Comparison of ENCODE assay signal across 2 cellular contexts in the genomic region with DNA sequence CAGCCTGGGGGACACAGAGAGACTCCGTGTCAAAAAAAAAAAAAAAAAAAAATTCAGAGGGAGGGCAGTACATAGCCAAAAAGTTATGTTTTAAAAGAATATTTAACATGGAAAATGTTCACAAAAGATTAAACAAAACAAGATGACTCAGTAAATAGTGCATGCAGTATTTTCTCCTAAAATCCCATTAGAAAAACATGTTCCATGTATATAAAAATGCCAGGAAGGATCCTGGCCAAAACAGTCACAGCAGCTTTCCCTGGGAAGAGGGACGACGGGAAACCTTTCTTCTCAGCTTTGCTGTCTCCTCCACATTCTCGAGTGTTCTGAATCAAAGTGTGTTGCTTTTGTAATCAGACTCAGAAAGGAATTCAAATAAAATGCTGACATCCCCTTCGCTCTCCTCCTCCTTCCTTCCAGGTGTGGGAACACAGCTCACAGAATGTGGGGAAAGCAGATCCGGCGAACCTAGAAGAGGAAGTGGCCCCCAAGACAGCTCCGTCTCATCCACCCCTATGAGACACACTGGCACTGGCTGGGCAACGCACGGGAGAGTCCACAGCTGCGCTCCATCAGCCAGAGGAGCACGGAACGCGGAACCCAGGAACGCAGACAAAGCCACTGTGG.
TF ChIP-seq lines count a peak whose summit lies in the region.

No MANE protein-coding gene starts in this region.

TF ChIP-seq in GM23338, 12 proteins besides CTCF, POLR2A, EP300 and RAD21 (continued from another document):
- TF ChIP-seq, protein P1, sequence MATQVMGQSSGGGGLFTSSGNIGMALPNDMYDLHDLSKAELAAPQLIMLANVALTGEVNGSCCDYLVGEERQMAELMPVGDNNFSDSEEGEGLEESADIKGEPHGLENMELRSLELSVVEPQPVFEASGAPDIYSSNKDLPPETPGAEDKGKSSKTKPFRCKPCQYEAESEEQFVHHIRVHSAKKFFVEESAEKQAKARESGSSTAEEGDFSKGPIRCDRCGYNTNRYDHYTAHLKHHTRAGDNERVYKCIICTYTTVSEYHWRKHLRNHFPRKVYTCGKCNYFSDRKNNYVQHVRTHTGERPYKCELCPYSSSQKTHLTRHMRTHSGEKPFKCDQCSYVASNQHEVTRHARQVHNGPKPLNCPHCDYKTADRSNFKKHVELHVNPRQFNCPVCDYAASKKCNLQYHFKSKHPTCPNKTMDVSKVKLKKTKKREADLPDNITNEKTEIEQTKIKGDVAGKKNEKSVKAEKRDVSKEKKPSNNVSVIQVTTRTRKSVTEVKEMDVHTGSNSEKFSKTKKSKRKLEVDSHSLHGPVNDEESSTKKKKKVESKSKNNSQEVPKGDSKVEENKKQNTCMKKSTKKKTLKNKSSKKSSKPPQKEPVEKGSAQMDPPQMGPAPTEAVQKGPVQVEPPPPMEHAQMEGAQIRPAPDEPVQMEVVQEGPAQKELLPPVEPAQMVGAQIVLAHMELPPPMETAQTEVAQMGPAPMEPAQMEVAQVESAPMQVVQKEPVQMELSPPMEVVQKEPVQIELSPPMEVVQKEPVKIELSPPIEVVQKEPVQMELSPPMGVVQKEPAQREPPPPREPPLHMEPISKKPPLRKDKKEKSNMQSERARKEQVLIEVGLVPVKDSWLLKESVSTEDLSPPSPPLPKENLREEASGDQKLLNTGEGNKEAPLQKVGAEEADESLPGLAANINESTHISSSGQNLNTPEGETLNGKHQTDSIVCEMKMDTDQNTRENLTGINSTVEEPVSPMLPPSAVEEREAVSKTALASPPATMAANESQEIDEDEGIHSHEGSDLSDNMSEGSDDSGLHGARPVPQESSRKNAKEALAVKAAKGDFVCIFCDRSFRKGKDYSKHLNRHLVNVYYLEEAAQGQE (IDR thresholded peaks at IDR 0.05; ENCODE audit: unreplicated experiment): no peak

TF ChIP-seq in WTC11, 78 proteins besides CTCF, POLR2A, EP300 and RAD21 (continued from another document):
- TF ChIP-seq, protein P2, sequence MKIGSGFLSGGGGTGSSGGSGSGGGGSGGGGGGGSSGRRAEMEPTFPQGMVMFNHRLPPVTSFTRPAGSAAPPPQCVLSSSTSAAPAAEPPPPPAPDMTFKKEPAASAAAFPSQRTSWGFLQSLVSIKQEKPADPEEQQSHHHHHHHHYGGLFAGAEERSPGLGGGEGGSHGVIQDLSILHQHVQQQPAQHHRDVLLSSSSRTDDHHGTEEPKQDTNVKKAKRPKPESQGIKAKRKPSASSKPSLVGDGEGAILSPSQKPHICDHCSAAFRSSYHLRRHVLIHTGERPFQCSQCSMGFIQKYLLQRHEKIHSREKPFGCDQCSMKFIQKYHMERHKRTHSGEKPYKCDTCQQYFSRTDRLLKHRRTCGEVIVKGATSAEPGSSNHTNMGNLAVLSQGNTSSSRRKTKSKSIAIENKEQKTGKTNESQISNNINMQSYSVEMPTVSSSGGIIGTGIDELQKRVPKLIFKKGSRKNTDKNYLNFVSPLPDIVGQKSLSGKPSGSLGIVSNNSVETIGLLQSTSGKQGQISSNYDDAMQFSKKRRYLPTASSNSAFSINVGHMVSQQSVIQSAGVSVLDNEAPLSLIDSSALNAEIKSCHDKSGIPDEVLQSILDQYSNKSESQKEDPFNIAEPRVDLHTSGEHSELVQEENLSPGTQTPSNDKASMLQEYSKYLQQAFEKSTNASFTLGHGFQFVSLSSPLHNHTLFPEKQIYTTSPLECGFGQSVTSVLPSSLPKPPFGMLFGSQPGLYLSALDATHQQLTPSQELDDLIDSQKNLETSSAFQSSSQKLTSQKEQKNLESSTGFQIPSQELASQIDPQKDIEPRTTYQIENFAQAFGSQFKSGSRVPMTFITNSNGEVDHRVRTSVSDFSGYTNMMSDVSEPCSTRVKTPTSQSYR (CRISPR knock-in tag; IDR thresholded peaks at IDR 0.05): no peak
- TF ChIP-seq, protein P3, sequence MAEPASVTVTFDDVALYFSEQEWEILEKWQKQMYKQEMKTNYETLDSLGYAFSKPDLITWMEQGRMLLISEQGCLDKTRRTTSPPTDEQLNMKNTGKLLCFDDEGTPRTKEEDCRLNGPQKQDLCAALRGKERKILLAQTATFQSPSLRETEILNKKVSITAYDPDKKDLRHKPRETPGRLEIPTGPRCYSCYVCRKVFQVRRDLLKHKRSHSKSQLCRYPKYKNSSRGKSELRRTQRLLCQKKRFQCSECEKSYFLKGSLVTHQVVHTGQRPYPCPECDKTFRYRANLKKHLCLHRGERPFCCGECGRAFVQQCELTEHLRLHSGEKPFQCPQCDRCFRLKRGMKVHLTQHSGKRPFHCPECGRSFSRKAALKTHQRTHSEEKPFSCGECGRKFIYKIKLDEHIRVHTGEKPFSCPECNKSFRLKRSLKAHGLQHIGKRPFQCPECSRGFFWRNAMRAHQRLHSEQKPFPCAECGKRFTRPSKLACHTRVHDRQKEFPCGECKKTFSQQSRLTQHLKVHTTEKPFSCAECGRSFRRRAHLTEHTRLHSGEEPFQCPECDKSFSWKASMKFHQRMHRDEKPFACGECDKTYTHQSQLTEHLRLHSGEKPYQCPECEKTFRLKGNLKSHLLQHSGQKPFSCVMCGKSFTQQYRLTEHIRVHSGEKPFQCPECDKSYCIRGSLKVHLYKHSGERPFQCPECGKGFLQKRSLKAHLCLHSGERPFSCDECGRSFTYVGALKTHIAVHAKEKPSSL (CRISPR knock-in tag; conservative IDR thresholded peaks at IDR 0.05): no peak
- TF ChIP-seq ZMAT4 (CRISPR knock-in tag; IDR thresholded peaks at IDR 0.05) (no peak), E2F5 (CRISPR knock-in tag; IDR thresholded peaks at IDR 0.05) (no peak), ZNF263 (CRISPR knock-in tag; IDR thresholded peaks at IDR 0.05; ENCODE audit: low read depth) (no peak), TP53 (CRISPR knock-in tag; IDR thresholded peaks at IDR 0.05) (no peak), NR1H2 (CRISPR knock-in tag; IDR thresholded peaks at IDR 0.05) (no peak), USF1 (CRISPR knock-in tag; IDR thresholded peaks at IDR 0.05) (no peak), NFE2L1 (CRISPR knock-in tag; IDR thresholded peaks at IDR 0.05) (no peak), JAZF1 (CRISPR knock-in tag; IDR thresholded peaks at IDR 0.05) (no peak), TEAD4 (CRISPR knock-in tag; IDR thresholded peaks at IDR 0.05) (no peak), ZNF219 (CRISPR knock-in tag; IDR thresholded peaks at IDR 0.05; ENCODE audit: borderline replicate concordance) (no peak), ZNF416 (CRISPR knock-in tag; IDR thresholded peaks at IDR 0.05) (no peak), MYBL2 (CRISPR knock-in tag; IDR thresholded peaks at IDR 0.05) (no peak), MXD4 (CRISPR knock-in tag; IDR thresholded peaks at IDR 0.05; ENCODE audit: borderline replicate concordance) (no peak), FOXK1 (CRISPR knock-in tag; IDR thresholded peaks at IDR 0.05) (no peak)
- TF ChIP-seq, protein P4, sequence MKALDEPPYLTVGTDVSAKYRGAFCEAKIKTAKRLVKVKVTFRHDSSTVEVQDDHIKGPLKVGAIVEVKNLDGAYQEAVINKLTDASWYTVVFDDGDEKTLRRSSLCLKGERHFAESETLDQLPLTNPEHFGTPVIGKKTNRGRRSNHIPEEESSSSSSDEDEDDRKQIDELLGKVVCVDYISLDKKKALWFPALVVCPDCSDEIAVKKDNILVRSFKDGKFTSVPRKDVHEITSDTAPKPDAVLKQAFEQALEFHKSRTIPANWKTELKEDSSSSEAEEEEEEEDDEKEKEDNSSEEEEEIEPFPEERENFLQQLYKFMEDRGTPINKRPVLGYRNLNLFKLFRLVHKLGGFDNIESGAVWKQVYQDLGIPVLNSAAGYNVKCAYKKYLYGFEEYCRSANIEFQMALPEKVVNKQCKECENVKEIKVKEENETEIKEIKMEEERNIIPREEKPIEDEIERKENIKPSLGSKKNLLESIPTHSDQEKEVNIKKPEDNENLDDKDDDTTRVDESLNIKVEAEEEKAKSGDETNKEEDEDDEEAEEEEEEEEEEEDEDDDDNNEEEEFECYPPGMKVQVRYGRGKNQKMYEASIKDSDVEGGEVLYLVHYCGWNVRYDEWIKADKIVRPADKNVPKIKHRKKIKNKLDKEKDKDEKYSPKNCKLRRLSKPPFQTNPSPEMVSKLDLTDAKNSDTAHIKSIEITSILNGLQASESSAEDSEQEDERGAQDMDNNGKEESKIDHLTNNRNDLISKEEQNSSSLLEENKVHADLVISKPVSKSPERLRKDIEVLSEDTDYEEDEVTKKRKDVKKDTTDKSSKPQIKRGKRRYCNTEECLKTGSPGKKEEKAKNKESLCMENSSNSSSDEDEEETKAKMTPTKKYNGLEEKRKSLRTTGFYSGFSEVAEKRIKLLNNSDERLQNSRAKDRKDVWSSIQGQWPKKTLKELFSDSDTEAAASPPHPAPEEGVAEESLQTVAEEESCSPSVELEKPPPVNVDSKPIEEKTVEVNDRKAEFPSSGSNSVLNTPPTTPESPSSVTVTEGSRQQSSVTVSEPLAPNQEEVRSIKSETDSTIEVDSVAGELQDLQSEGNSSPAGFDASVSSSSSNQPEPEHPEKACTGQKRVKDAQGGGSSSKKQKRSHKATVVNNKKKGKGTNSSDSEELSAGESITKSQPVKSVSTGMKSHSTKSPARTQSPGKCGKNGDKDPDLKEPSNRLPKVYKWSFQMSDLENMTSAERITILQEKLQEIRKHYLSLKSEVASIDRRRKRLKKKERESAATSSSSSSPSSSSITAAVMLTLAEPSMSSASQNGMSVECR (CRISPR knock-in tag; IDR thresholded peaks at IDR 0.05; ENCODE audit: borderline replicate concordance): no peak
- TF ChIP-seq, protein P5, sequence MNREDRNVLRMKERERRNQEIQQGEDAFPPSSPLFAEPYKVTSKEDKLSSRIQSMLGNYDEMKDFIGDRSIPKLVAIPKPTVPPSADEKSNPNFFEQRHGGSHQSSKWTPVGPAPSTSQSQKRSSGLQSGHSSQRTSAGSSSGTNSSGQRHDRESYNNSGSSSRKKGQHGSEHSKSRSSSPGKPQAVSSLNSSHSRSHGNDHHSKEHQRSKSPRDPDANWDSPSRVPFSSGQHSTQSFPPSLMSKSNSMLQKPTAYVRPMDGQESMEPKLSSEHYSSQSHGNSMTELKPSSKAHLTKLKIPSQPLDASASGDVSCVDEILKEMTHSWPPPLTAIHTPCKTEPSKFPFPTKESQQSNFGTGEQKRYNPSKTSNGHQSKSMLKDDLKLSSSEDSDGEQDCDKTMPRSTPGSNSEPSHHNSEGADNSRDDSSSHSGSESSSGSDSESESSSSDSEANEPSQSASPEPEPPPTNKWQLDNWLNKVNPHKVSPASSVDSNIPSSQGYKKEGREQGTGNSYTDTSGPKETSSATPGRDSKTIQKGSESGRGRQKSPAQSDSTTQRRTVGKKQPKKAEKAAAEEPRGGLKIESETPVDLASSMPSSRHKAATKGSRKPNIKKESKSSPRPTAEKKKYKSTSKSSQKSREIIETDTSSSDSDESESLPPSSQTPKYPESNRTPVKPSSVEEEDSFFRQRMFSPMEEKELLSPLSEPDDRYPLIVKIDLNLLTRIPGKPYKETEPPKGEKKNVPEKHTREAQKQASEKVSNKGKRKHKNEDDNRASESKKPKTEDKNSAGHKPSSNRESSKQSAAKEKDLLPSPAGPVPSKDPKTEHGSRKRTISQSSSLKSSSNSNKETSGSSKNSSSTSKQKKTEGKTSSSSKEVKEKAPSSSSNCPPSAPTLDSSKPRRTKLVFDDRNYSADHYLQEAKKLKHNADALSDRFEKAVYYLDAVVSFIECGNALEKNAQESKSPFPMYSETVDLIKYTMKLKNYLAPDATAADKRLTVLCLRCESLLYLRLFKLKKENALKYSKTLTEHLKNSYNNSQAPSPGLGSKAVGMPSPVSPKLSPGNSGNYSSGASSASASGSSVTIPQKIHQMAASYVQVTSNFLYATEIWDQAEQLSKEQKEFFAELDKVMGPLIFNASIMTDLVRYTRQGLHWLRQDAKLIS (CRISPR knock-in tag; IDR thresholded peaks at IDR 0.05; ENCODE audit: borderline replicate concordance): no peak
